In the genomic region with DNA sequence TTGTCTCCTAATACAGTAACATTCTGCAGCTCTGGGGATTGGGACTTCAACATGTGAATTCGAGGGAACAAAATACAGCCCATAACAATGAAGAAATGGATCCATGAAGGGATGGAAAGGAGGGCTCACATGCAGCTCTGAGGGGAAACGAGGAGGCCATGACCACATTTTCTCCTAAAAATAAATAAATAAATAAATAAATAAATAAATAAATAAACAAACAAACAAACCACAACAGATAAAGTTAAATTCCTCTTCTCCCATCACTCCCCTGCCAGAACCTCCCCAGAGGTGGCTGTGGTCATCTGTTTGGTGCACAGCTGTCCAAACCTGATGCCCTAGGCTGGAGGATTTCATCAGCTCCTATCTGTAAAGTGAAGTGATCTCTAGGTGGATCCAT, we compare ENCODE assay signal across 23 cellular contexts. TPM values are rescaled to one million over a fixed set of nuclear protein-coding genes. Genes with fewer than 3 reads are reported as not detected.
"Had no signal": no experiment of that assay in that cellular context is flagged by ENCODE, and none has a peak within 500 bp of the region (broad histone marks: within the 10 kb centered on the region; RNA-seq: fewer than 3 reads in every experiment).

No MANE protein-coding gene starts in this region.

- H3K27me3 ChIP-seq: neutrophil, testis, upper lobe of right lung had no signal

- ATAC-seq: gastrocnemius medialis; heart right ventricle; naive thymus-derived CD8-positive, alpha-beta T cell; right cardiac atrium; stimulated activated memory B cell treated with anti-CD40 and anti-IgM and Interleukin-4, amounts not matched to agents 10 μg/mL and 1 μg/mL and 100 μg/mL, for 72 hours; upper lobe of right lung had no signal

- DNase-seq: cortex of kidney; dorsolateral prefrontal cortex; effector memory CD4-positive, alpha-beta T cell; gastrocnemius medialis; heart right ventricle; hypothalamus; left ventricle myocardium inferior; mesenchymal stem cell; naive thymus-derived CD8-positive, alpha-beta T cell; right cardiac atrium; stimulated activated CD4-positive, alpha-beta T cell treated with anti-CD3 and anti-CD28 coated beads, Interleukin-4, amount 100 ng/mL, for 1 hour; testis; upper lobe of right lung had no signal

- H3K36me3 ChIP-seq: esophagus muscularis mucosa, gastrocnemius medialis, heart right ventricle, left ventricle myocardium inferior, neutrophil, tibial nerve, upper lobe of right lung had no signal

- H3K27ac Mint-ChIP-seq: stimulated activated memory B cell treated with anti-CD40 and anti-IgM and Interleukin-4, amounts not matched to agents 10 μg/mL and 1 μg/mL and 100 μg/mL, for 72 hours; stimulated activated naive CD8-positive, alpha-beta T cell treated with anti-CD3 and anti-CD28 coated beads, Interleukin-15, Interleukin-2, amounts not matched to agents 100 ng/mL and 50 ng/mL, for 24 hours had no signal

- H3K27me3 Mint-ChIP-seq: naive thymus-derived CD8-positive, alpha-beta T cell; stimulated activated naive CD8-positive, alpha-beta T cell treated with anti-CD3 and anti-CD28 coated beads, Interleukin-15, Interleukin-2, amounts not matched to agents 100 ng/mL and 50 ng/mL, for 24 hours had no signal

- H3K4me1 Mint-ChIP-seq: central memory CD8-positive, alpha-beta T cell had no signal

- H3K9me3 Mint-ChIP-seq: central memory CD8-positive, alpha-beta T cell; stimulated activated memory B cell treated with anti-CD40 and anti-IgM and Interleukin-4, amounts not matched to agents 10 μg/mL and 1 μg/mL and 100 μg/mL, for 72 hours had no signal

- H3K4me3 ChIP-seq: dorsolateral prefrontal cortex, esophagus muscularis mucosa, gastrocnemius medialis, left ventricle myocardium inferior, lung, smooth muscle cell, testis, tibial nerve, upper lobe of right lung had no signal

- H3K4me3 Mint-ChIP-seq: central memory CD8-positive, alpha-beta T cell; naive thymus-derived CD8-positive, alpha-beta T cell; stimulated activated memory B cell treated with anti-CD40 and anti-IgM and Interleukin-4, amounts not matched to agents 10 μg/mL and 1 μg/mL and 100 μg/mL, for 72 hours; stimulated activated naive CD8-positive, alpha-beta T cell treated with anti-CD3 and anti-CD28 coated beads, Interleukin-15, Interleukin-2, amounts not matched to agents 100 ng/mL and 50 ng/mL, for 24 hours had no signal

- H3K36me3 Mint-ChIP-seq: stimulated activated memory B cell treated with anti-CD40 and anti-IgM and Interleukin-4, amounts not matched to agents 10 μg/mL and 1 μg/mL and 100 μg/mL, for 72 hours had no signal

RNA-seq across cellular contexts. Expression of a gene that starts 42.7 kb away (rescaled TPM):
- total RNA-seq: fibroblast of villous mesenchyme, osteoblast, smooth muscle cell had no signal
